Comparison of ENCODE assay signal across 26 cellular contexts in the genomic region with DNA sequence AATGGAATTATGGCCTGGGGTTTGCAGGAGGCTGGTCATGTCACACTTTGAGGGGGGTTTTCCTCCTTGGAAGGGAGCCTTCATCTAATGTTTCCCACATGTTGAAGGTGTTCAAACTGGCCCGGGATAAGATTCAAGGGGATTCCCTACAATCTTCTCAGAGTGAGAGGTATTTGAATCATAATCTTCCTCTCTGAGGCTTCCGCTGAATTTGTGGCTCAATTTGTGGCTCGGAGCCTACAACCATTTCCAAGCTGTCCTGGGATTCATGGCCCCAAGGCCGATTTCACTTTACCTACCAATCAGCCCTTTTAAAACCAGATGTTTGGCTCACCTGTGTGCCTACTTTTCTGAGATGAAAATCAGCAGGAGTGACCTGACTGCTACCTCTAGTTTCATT. TPM values are rescaled to one million over a fixed set of nuclear protein-coding genes. Genes with fewer than 3 reads are reported as not detected.
"Had no signal": no experiment of that assay in that cellular context is flagged by ENCODE, and none has a peak within 500 bp of the region (broad histone marks: within the 10 kb centered on the region; RNA-seq: fewer than 3 reads in every experiment).

No MANE protein-coding gene starts in this region.

- DNase-seq: activated CD4-positive, alpha-beta T cell treated with anti-CD3 and anti-CD28 coated beads, Interleukin-2, amount 10 ng/mL, durations not matched to agents 7 days and 5 days; activated CD8-positive, alpha-beta memory T cell treated with anti-CD3 and anti-CD28 coated beads, Interleukin-2, amount 10 ng/mL, durations not matched to agents 7 days and 5 days; activated CD8-positive, alpha-beta T cell treated with anti-CD3 and anti-CD28 coated beads for 36 hours; activated gamma-delta T cell; activated naive CD4-positive, alpha-beta T cell treated with anti-CD3 and anti-CD28 coated beads, Interleukin-2, amount 50 U/mL, for 16 hours; activated naive CD8-positive, alpha-beta T cell treated with anti-CD3 and anti-CD28 coated beads, Interleukin-2, amount 50 U/mL, for 24 hours; activated T-cell treated with anti-CD3 and anti-CD28 coated beads for 4 hours; anterior cingulate cortex; brain microvascular endothelial cell; central memory CD4-positive, alpha-beta T cell; dermis blood vessel endothelial cell; effector CD8-positive, alpha-beta T cell; foreskin melanocyte; glutamatergic neuron; hippocampal formation; left ventricle myocardium superior; naive B cell; nucleus accumbens; right cardiac atrium; stimulated activated CD4-positive, alpha-beta T cell treated with anti-CD3 and anti-CD28 coated beads, Interleukin-1b, Interleukin-23, amount 100 ng/mL, for 48 hours; T-helper 17 cell; trophoblast cell; uterus had no signal

- H3K36me3 ChIP-seq: brain microvascular endothelial cell, prostate gland, uterus had no signal

- H3K27me3 ChIP-seq: brain microvascular endothelial cell, uterus had no signal

- H3K4me1 ChIP-seq: prostate gland had no signal

- H3K36me3 Mint-ChIP-seq: activated CD8-positive, alpha-beta memory T cell treated with anti-CD3 and anti-CD28 coated beads, Interleukin-2, amount 10 ng/mL, durations not matched to agents 7 days and 5 days; naive B cell had no signal

- H3K4me3 ChIP-seq: prostate gland, uterus had no signal

- H3K4me3 Mint-ChIP-seq: activated CD4-positive, alpha-beta T cell treated with anti-CD3 and anti-CD28 coated beads, Interleukin-2, amount 10 ng/mL, durations not matched to agents 7 days and 5 days; activated CD8-positive, alpha-beta memory T cell treated with anti-CD3 and anti-CD28 coated beads, Interleukin-2, amount 10 ng/mL, durations not matched to agents 7 days and 5 days; activated CD8-positive, alpha-beta T cell treated with anti-CD3 and anti-CD28 coated beads for 36 hours; activated naive CD8-positive, alpha-beta T cell treated with anti-CD3 and anti-CD28 coated beads, Interleukin-2, amount 50 U/mL, for 24 hours; naive B cell; stimulated activated naive CD8-positive, alpha-beta T cell treated with anti-CD3 and anti-CD28 coated beads, Interleukin-15, Interleukin-2, amounts not matched to agents 100 ng/mL and 50 ng/mL, for 24 hours; T-helper 17 cell had no signal

- H3K4me1 Mint-ChIP-seq: activated CD4-positive, alpha-beta T cell treated with anti-CD3 and anti-CD28 coated beads, Interleukin-2, amount 10 ng/mL, durations not matched to agents 7 days and 5 days; activated CD8-positive, alpha-beta memory T cell treated with anti-CD3 and anti-CD28 coated beads, Interleukin-2, amount 10 ng/mL, durations not matched to agents 7 days and 5 days had no signal

- H3K27ac Mint-ChIP-seq: activated CD4-positive, alpha-beta T cell treated with anti-CD3 and anti-CD28 coated beads, Interleukin-2, amount 10 ng/mL, durations not matched to agents 7 days and 5 days; activated CD8-positive, alpha-beta memory T cell treated with anti-CD3 and anti-CD28 coated beads, Interleukin-2, amount 10 ng/mL, durations not matched to agents 7 days and 5 days; activated CD8-positive, alpha-beta T cell treated with anti-CD3 and anti-CD28 coated beads for 36 hours; activated naive CD8-positive, alpha-beta T cell treated with anti-CD3 and anti-CD28 coated beads, Interleukin-2, amount 50 U/mL, for 24 hours; naive B cell; stimulated activated naive CD8-positive, alpha-beta T cell treated with anti-CD3 and anti-CD28 coated beads, Interleukin-15, Interleukin-2, amounts not matched to agents 100 ng/mL and 50 ng/mL, for 24 hours; T-helper 17 cell had no signal

- ATAC-seq: activated CD4-positive, CD25-positive, alpha-beta regulatory T cell treated with anti-CD3 and anti-CD28 coated beads, Interleukin-2, amount 50 U/mL, for 24 hours; activated CD8-positive, alpha-beta memory T cell treated with anti-CD3 and anti-CD28 coated beads, Interleukin-2, amount 10 ng/mL, durations not matched to agents 7 days and 5 days; activated CD8-positive, alpha-beta T cell treated with anti-CD3 and anti-CD28 coated beads for 36 hours; activated naive CD8-positive, alpha-beta T cell treated with anti-CD3 and anti-CD28 coated beads, Interleukin-2, amount 50 U/mL, for 24 hours; left ventricle myocardium superior; right cardiac atrium; T-helper 17 cell had no signal

- H3K27ac ChIP-seq: brain microvascular endothelial cell had no signal

- H3K9me3 Mint-ChIP-seq: activated CD4-positive, alpha-beta T cell treated with anti-CD3 and anti-CD28 coated beads, Interleukin-2, amount 10 ng/mL, durations not matched to agents 7 days and 5 days; activated CD8-positive, alpha-beta T cell treated with anti-CD3 and anti-CD28 coated beads for 36 hours; activated naive CD8-positive, alpha-beta T cell treated with anti-CD3 and anti-CD28 coated beads, Interleukin-2, amount 50 U/mL, for 24 hours; stimulated activated naive CD8-positive, alpha-beta T cell treated with anti-CD3 and anti-CD28 coated beads, Interleukin-15, Interleukin-2, amounts not matched to agents 100 ng/mL and 50 ng/mL, for 24 hours had no signal

- H3K9me3 ChIP-seq: prostate gland, uterus had no signal

RNA-seq across cellular contexts. Expression of a gene that starts 3.9 kb away (rescaled TPM):
- total RNA-seq: T-helper 17 cell had no signal
